In the genomic region with DNA sequence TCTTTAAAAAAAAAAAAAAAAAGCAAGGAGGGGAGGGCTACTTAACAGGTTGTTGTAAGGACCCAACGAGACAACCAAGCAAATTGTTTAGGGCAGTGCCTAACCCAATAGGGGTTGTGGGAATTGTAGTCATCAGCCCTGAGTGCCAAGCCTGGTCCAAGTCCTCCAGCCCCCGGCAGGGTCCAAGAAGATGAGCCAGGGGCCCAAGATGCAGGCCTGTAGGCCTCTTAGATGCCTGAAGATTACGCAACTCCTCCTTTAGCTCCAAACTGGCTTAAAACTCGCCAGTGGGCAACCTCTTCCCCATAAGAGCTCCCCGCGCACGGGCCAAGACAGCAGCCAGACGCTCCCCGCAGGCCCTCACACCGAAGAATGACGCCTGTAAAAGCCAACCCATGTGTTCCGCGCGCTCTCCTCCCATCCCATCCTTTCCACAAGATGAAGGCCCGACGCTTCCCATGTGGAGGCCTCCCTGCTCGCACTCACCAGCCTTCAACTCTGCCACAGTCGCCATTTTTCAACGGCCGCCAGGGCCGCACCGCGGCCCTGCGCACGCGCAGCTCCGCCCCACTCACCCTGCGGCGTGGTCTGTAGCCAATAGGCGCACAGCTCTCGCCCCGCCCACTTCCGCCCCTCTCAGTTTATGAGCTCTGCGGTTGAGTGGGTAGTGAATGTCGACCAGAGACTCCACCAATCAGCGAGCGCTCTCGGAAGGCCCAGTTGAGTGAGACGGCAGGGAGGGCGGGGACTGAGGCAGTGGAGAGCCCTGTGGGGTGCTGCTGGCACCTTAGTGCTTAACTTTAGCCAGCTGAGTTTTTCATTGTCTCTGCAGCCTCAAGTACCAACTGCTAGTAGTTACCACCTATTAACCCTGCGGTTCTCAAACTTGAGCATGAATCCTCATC, we compare ENCODE assay signal across 1 cellular context.
TF ChIP-seq lines count a peak whose summit lies in the region.

A gene with protein sequence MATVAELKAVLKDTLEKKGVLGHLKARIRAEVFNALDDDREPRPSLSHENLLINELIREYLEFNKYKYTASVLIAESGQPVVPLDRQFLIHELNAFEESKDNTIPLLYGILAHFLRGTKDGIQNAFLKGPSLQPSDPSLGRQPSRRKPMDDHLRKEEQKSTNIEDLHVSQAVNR (minus strand): TSS at position 532 of the 905 bp plus-strand sequence. CDS start 18 bp downstream, at position 514.

TF ChIP-seq in GM12878, 131 proteins besides CTCF, POLR2A, EP300 and RAD21 (continued from another document):
- TF ChIP-seq, protein P1, sequence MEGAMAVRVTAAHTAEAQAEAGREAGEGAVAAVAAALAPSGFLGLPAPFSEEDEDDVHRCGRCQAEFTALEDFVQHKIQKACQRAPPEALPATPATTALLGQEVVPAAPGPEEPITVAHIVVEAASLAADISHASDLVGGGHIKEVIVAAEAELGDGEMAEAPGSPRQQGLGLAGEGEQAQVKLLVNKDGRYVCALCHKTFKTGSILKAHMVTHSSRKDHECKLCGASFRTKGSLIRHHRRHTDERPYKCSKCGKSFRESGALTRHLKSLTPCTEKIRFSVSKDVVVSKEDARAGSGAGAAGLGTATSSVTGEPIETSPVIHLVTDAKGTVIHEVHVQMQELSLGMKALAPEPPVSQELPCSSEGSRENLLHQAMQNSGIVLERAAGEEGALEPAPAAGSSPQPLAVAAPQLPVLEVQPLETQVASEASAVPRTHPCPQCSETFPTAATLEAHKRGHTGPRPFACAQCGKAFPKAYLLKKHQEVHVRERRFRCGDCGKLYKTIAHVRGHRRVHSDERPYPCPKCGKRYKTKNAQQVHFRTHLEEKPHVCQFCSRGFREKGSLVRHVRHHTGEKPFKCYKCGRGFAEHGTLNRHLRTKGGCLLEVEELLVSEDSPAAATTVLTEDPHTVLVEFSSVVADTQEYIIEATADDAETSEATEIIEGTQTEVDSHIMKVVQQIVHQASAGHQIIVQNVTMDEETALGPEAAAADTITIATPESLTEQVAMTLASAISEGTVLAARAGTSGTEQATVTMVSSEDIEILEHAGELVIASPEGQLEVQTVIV (IDR thresholded peaks at IDR 0.05; ENCODE audit: borderline replicate concordance, partially characterized antibody), result peak; percentile 27
- TF ChIP-seq NRF1 (conservative IDR thresholded peaks at IDR 0.05; ENCODE audit: low read depth, low read length) (peak; percentile 93), EGR1 (IDR thresholded peaks at IDR 0.05; ENCODE audit: borderline replicate concordance in 1 of 2, low read depth in 2 of 2, low read length in 2 of 2) (peak in 1 of 2 experiments; percentile 44; a peak in 1 of 3 replicates), TAF1 (IDR thresholded peaks at IDR 0.05; ENCODE audit: borderline replicate concordance, low read depth, low read length) (peak; percentile 97), SPI1 (IDR thresholded peaks at IDR 0.05; ENCODE audit: borderline replicate concordance, insufficient read depth, low read depth, low read length) (peak; percentile 78), SIN3A (IDR thresholded peaks at IDR 0.05; ENCODE audit: low read depth, low read length) (peak; percentile 73; the same call in 1 of the 2 replicates), EED (IDR thresholded peaks at IDR 0.05; ENCODE audit: low read depth) (no peak), SP1 (IDR thresholded peaks at IDR 0.05; ENCODE audit: low read depth, low read length) (peak; percentile 88), SMARCA5 (IDR thresholded peaks at IDR 0.05) (no peak)
